In genomic region chr9:135216236-135216635, GRCh38 we compare ENCODE assay signal across 20 cellular contexts.
"Had no signal": no experiment of that assay in that cellular context is flagged by ENCODE, and none has a peak within 500 bp of the region (broad histone marks: within the 10 kb centered on the region; RNA-seq: fewer than 3 reads in every experiment).

No MANE protein-coding gene starts in this region.

- H3K4me1 Mint-ChIP-seq: central memory CD8-positive, alpha-beta T cell; naive thymus-derived CD4-positive, alpha-beta T cell; stimulated activated naive CD8-positive, alpha-beta T cell treated with anti-CD3 and anti-CD28 coated beads, Interleukin-15, amount 100 ng/mL, for 72 hours had no signal

- H3K36me3 Mint-ChIP-seq: activated CD4-positive, alpha-beta memory T cell treated with anti-CD3 and anti-CD28 coated beads for 36 hours; activated naive CD4-positive, alpha-beta T cell treated with anti-CD3 and anti-CD28 coated beads, Interleukin-2, amount 50 U/mL, for 72 hours; type B pancreatic cell had no signal

- H3K27ac ChIP-seq: colonic mucosa, foreskin keratinocyte, left lung, suprapubic skin, WERI-Rb-1 had no signal

- H3K4me1 ChIP-seq: colonic mucosa, foreskin keratinocyte had no signal

- ATAC-seq: activated naive CD4-positive, alpha-beta T cell treated with anti-CD3 and anti-CD28 coated beads, Interleukin-2, amount 50 U/mL, for 72 hours; foreskin keratinocyte; naive thymus-derived CD4-positive, alpha-beta T cell; stimulated activated naive CD8-positive, alpha-beta T cell treated with anti-CD3 and anti-CD28 coated beads, Interleukin-15, amount 100 ng/mL, for 72 hours had no signal

- H3K9me3 Mint-ChIP-seq: activated T-helper 1 cell treated with anti-CD3 and anti-CD28 coated beads, Interleukin-12 subunit alpha, Interleukin-12 subunit beta, Interleukin-2, Interleukin-4 antibody, amounts not matched to agents 30 ng/mL and 10 ng/mL and 1 ng/mL, durations not matched to agents 14 hours and 24 hours and 36 hours; central memory CD8-positive, alpha-beta T cell; type B pancreatic cell had no signal

- H3K9me3 ChIP-seq: colonic mucosa, suprapubic skin had no signal

- H3K27ac Mint-ChIP-seq: activated CD4-positive, alpha-beta memory T cell treated with anti-CD3 and anti-CD28 coated beads for 36 hours; activated naive CD4-positive, alpha-beta T cell treated with anti-CD3 and anti-CD28 coated beads, Interleukin-2, amount 50 U/mL, for 72 hours; activated T-helper 1 cell treated with anti-CD3 and anti-CD28 coated beads, Interleukin-12 subunit alpha, Interleukin-12 subunit beta, Interleukin-2, Interleukin-4 antibody, amounts not matched to agents 30 ng/mL and 10 ng/mL and 1 ng/mL, durations not matched to agents 14 hours and 24 hours and 36 hours; naive thymus-derived CD4-positive, alpha-beta T cell; progenitor cell of endocrine pancreas; stimulated activated naive CD8-positive, alpha-beta T cell treated with anti-CD3 and anti-CD28 coated beads, Interleukin-15, amount 100 ng/mL, for 72 hours; type B pancreatic cell had no signal

- H3K36me3 ChIP-seq: colonic mucosa, left lung, suprapubic skin, WERI-Rb-1 had no signal

- H3K27me3 ChIP-seq: colonic mucosa, foreskin keratinocyte had no signal

- H3K4me3 ChIP-seq: colonic mucosa, left lung, suprapubic skin had no signal

- H3K4me3 Mint-ChIP-seq: activated CD4-positive, alpha-beta memory T cell treated with anti-CD3 and anti-CD28 coated beads for 36 hours; activated T-helper 1 cell treated with anti-CD3 and anti-CD28 coated beads, Interleukin-12 subunit alpha, Interleukin-12 subunit beta, Interleukin-2, Interleukin-4 antibody, amounts not matched to agents 30 ng/mL and 10 ng/mL and 1 ng/mL, durations not matched to agents 14 hours and 24 hours and 36 hours; central memory CD8-positive, alpha-beta T cell; naive thymus-derived CD4-positive, alpha-beta T cell; stimulated activated naive CD8-positive, alpha-beta T cell treated with anti-CD3 and anti-CD28 coated beads, Interleukin-15, amount 100 ng/mL, for 72 hours; type B pancreatic cell had no signal

- DNase-seq: activated CD4-positive, alpha-beta memory T cell treated with anti-CD3 and anti-CD28 coated beads for 36 hours; activated gamma-delta T cell treated with Interleukin-2 at 50 U/mL for 16 hours; activated T-cell treated with anti-CD3 and anti-CD28 coated beads for 4 hours; colonic mucosa; foreskin keratinocyte; mesenchymal stem cell; naive thymus-derived CD4-positive, alpha-beta T cell; stimulated activated CD4-positive, alpha-beta T cell treated with anti-CD3 and anti-CD28 coated beads, Interleukin-15, amount 100 ng/mL, for 24 hours; stimulated activated CD4-positive, alpha-beta T cell treated with anti-CD3 and anti-CD28 coated beads, Interleukin-4, amount 100 ng/mL, for 1 hour; stimulated activated naive CD8-positive, alpha-beta T cell treated with anti-CD3 and anti-CD28 coated beads, Interleukin-15, amount 100 ng/mL, for 72 hours; SW 1271; T-helper 2 cell; WERI-Rb-1 had no signal
